ENCODE assay signal across 11 cellular contexts in genomic region chr5:59358497-59358896, GRCh38.
DNase-seq lines count a peak whose midpoint lies in the region; ATAC-seq and TF ChIP-seq lines count a peak whose summit lies in the region.
"Had no signal": no experiment of that assay in that cellular context is flagged by ENCODE, and none has a peak within 500 bp of the region (broad histone marks: within the 10 kb centered on the region; RNA-seq: fewer than 3 reads in every experiment).

No MANE protein-coding gene starts in this region.

- H3K9me3 ChIP-seq in mucosa of rectum (ENCODE audit: control insufficient read depth in 2 of 2, low read length in 2 of 2) (no peaks in the 10 kb centered on the region), upper lobe of right lung (no peaks in the 10 kb centered on the region)
- H3K9me3 ChIP-seq: tibial artery had no signal

- H3K4me3 ChIP-seq in fibroblast of pulmonary artery (replicated peaks; ENCODE audit: low read depth, low read length) (no peak overlapping the region), mucosa of rectum (ENCODE audit: low read length in 2 of 2) (no peak overlapping the region), upper lobe of right lung (no peak overlapping the region)
- H3K4me3 ChIP-seq: tibial artery had no signal

- H3K4me1 ChIP-seq in mucosa of rectum (ENCODE audit: control insufficient read depth in 2 of 2, insufficient read depth in 2 of 2, low read length in 2 of 2) = no peaks in the 10 kb centered on the region
- H3K4me1 ChIP-seq in upper lobe of right lung = peaks cover 19% of the 10 kb centered on the region

- H3K27ac ChIP-seq in mucosa of rectum (ENCODE audit: low read depth in 2 of 2, low read length in 2 of 2) (peak overlapping the region; percentile 27 to 34), upper lobe of right lung (no peak overlapping the region)
- H3K27ac ChIP-seq: tibial artery had no signal

- no peaks in the 10 kb centered on the region for H3K27me3 ChIP-seq in mucosa of rectum (ENCODE audit: control insufficient read depth in 2 of 2, insufficient read depth in 2 of 2, low read length in 2 of 2)
- no peaks in the 10 kb centered on the region for H3K27me3 ChIP-seq in upper lobe of right lung
- H3K27me3 ChIP-seq: tibial artery had no signal

- TF ChIP-seq CTCF in fibroblast of pulmonary artery (IDR thresholded peaks at IDR 0.05; ENCODE audit: low read length, missing control alignments) (no peak), upper lobe of right lung (IDR thresholded peaks at IDR 0.05) (no peak)

- H3K36me3 ChIP-seq in mucosa of rectum (ENCODE audit: control insufficient read depth in 2 of 2, insufficient read depth in 2 of 2, low read length in 2 of 2) (no peaks in the 10 kb centered on the region), upper lobe of right lung (no peaks in the 10 kb centered on the region)
- H3K36me3 ChIP-seq: tibial artery had no signal

- no peak overlapping the region for H3K9ac ChIP-seq in mucosa of rectum (ENCODE audit: low read depth in 1 of 2, low read length in 2 of 2)

- intact Hi-C loops in upper lobe of right lung (cut with DNase I) = no loop called here

- DNase-seq in NCI-H510A treated with DMSO at 0.1 percent for 48 hours (lab: John Stamatoyannopoulos, UW) = peak; percentile 16
- DNase-seq in NCI-H510A (lab: John Stamatoyannopoulos, UW) = no peak
- DNase-seq in fibroblast of pulmonary artery (ENCODE audit: low read depth) = peak; percentile 78
- no peak for DNase-seq in upper lobe of right lung
- DNase-seq in HuH-7.5 (ENCODE audit: low spot score) = no peak
- no peak for DNase-seq in activated CD8-positive, alpha-beta memory T cell treated with anti-CD3 and anti-CD28 coated beads for 24 hours
- DNase-seq: activated CD8-positive, alpha-beta T cell treated with anti-CD3 and anti-CD28 coated beads, Interleukin-2, amount 10 ng/mL, durations not matched to agents 7 days and 5 days; stimulated activated CD4-positive, alpha-beta T cell treated with anti-CD3 and anti-CD28 coated beads, Interleukin-4, amount 100 ng/mL, for 4 hours; tibial artery had no signal

- peak; percentile 52 for ATAC-seq in upper lobe of right lung
- ATAC-seq in GM18907 (IDR thresholded peaks at IDR 0.05; ENCODE audit: unreplicated experiment) = no peak
- ATAC-seq: activated CD8-positive, alpha-beta T cell treated with anti-CD3 and anti-CD28 coated beads, Interleukin-2, amount 10 ng/mL, durations not matched to agents 7 days and 5 days had no signal

Comparison
In these comparisons a context has a peak if more than half of its experiments do, and no peak if none do; other contexts are left out.
1. DNase-seq: peak in NCI-H510A treated with DMSO at 0.1 percent for 48 hours (single experiment) and fibroblast of pulmonary artery (single experiment); none in NCI-H510A (single experiment), upper lobe of right lung (single experiment), HuH-7.5 (single experiment) and activated CD8-positive, alpha-beta memory T cell treated with anti-CD3 and anti-CD28 coated beads for 24 hours (single experiment).